8 cellular contexts compared by ENCODE assay signal in genomic region chr9:137064027-137064879, GRCh38. TPM values are rescaled to one million over a fixed set of nuclear protein-coding genes. Genes with fewer than 3 reads are reported as not detected.
DNase-seq lines count a peak whose midpoint lies in the region; ATAC-seq, FAIRE-seq and TF ChIP-seq lines count a peak whose summit lies in the region.

No MANE protein-coding gene starts in this region.

- peaks cover 20% of the 10 kb centered on the region for H4K20me1 ChIP-seq in K562 (replicated peaks; ENCODE audit: control insufficient read depth, insufficient read depth, low read length)

- peak; percentile 35 for FAIRE-seq in K562 (lab: Jason Lieb, UNC)

- no peak overlapping the region for H3K4me3 ChIP-seq in CD4-positive, CD25-positive, alpha-beta regulatory T cell (ENCODE audit: low read depth, low read length)
- H3K4me3 ChIP-seq in K562: no peak overlapping the region

- peaks cover 15% of the 10 kb centered on the region for H3K4me1 ChIP-seq in CD4-positive, CD25-positive, alpha-beta regulatory T cell (ENCODE audit: control insufficient read depth, insufficient read depth, low read length, poor library complexity, severe bottlenecking)
- H3K4me1 ChIP-seq in K562 (replicated peaks in 1 of 2; ENCODE audit: control insufficient read depth in 2 of 2, insufficient read depth in 2 of 2, low read length in 2 of 2): peaks cover 15 to 53% of the 10 kb centered on the region in 2 experiments; a peak in 4 of 5 replicates

- no peak overlapping the region for H3K27ac ChIP-seq in CD4-positive, CD25-positive, alpha-beta regulatory T cell (ENCODE audit: insufficient read depth, low read length, poor library complexity, severe bottlenecking)
- H3K27ac ChIP-seq in K562 (ENCODE audit: extremely low read depth, low read depth, low read length): no peak overlapping the region

- peaks cover 0 to 1% (median 0%) of the 10 kb centered on the region in 7 donors for H3K9me3 Mint-ChIP-seq in CD4-positive, CD25-positive, alpha-beta regulatory T cell

- CTCF ChIA-PET in K562 (lab: Yijun Ruan, JAX; ENCODE audit: low intra/inter-chr PET ratio): interaction anchor here (0.6 kb wide), 1 partner anchor 118 kb away, joined by 3 read pairs; no protein-coding TSS in a partner anchor

- TF ChIP-seq RAD21 in K562 (CRISPR knock-in tag; conservative IDR thresholded peaks at IDR 0.05 in 1 of 2, IDR thresholded peaks at IDR 0.05 in 1 of 2): peak; percentile 30 to 61; a peak in 3 of 4 replicates

- no peaks in the 10 kb centered on the region for H3K36me3 Mint-ChIP-seq in CD4-positive, CD25-positive, alpha-beta regulatory T cell

- intact Hi-C loops in K562 (cut with micrococcal nuclease): no loop called here

- H3K9ac ChIP-seq in K562 (ENCODE audit: insufficient read depth in 1 of 2, low read depth in 2 of 2, low read length in 2 of 2): no peak overlapping the region

- H3K27ac Mint-ChIP-seq in CD4-positive, CD25-positive, alpha-beta regulatory T cell: peak overlapping the region in 1 of 3 donors; percentile 88

- no peak overlapping the region for H2AFZ ChIP-seq in K562 (ENCODE audit: low read depth, low read length)

- H3K79me2 ChIP-seq in K562 (ENCODE audit: control insufficient read depth, insufficient read depth, low read length): peaks cover 20% of the 10 kb centered on the region

- peaks cover 4% of the 10 kb centered on the region for H3K27me3 Mint-ChIP-seq in CD4-positive, CD25-positive, alpha-beta regulatory T cell

- no TSS peak for BruUV-seq in K562 (replicated peaks; lab: Mats Ljungman, UMichigan)

- H3K27me3 ChIP-seq in CD4-positive, CD25-positive, alpha-beta regulatory T cell (ENCODE audit: control insufficient read depth, insufficient read depth, low read length): no peaks in the 10 kb centered on the region
- H3K27me3 ChIP-seq in K562 (ENCODE audit: control insufficient read depth in 2 of 2, insufficient read depth in 2 of 2, low read length in 2 of 2): no peaks in the 10 kb centered on the region

- H3K4me2 ChIP-seq in K562 (ENCODE audit: insufficient read depth, low read length): no peak overlapping the region

- no peaks in the 10 kb centered on the region for H3K36me3 ChIP-seq in CD4-positive, CD25-positive, alpha-beta regulatory T cell (ENCODE audit: control insufficient read depth, insufficient read depth, low read length)
- peaks cover 41% of the 10 kb centered on the region; the same call in 2 of the 3 replicates for H3K36me3 ChIP-seq in K562 (ENCODE audit: control insufficient read depth, insufficient read depth, low read length)

- H3K9me1 ChIP-seq in K562 (ENCODE audit: control insufficient read depth, insufficient read depth, low read length): peaks cover 8% of the 10 kb centered on the region

- no peak for TF ChIP-seq POLR2A in K562 (conservative IDR thresholded peaks at IDR 0.05)

- POLR2A ChIA-PET in K562 (lab: Yijun Ruan, JAX): interaction anchor here (1.1 kb wide), 1 partner anchor 9 kb away, joined by 5 read pairs; no protein-coding TSS in a partner anchor

- H3K9me3 ChIP-seq in CD4-positive, CD25-positive, alpha-beta regulatory T cell (ENCODE audit: control insufficient read depth in 2 of 2, low read length in 2 of 2): no peaks in the 10 kb centered on the region
- H3K9me3 ChIP-seq in K562 (replicated peaks; ENCODE audit: control insufficient read depth, insufficient read depth, low read depth, low read length): no peaks in the 10 kb centered on the region

- 47% methylated on average over 39 of the region's 55 CpGs for WGBS in K562 (ENCODE audit: insufficient coverage, low coverage, missing lambda C conversion rate)

- H3K4me3 Mint-ChIP-seq in CD4-positive, CD25-positive, alpha-beta regulatory T cell: no peak overlapping the region

- in situ Hi-C loops in K562 (cut with MboI): no loop called here

- H3K4me1 Mint-ChIP-seq in CD4-positive, CD25-positive, alpha-beta regulatory T cell: peaks cover 4 to 9% (median 7%) of the 10 kb centered on the region in 4 donors

- DNase-seq in CD4-positive, CD25-positive, alpha-beta regulatory T cell: peak in 2 of 3 donors; percentile 37 to 49
- peak; percentile 81 for DNase-seq in HK-2 (ENCODE audit: unreplicated experiment)
- peak; percentile 65 for DNase-seq in T-helper 9 cell
- DNase-seq in K562 (ENCODE audit: extremely low read depth in 1 of 4, low spot score in 3 of 4): peak in 3 of 4 experiments; percentile 44 to 62 (median 56)
- peak; percentile 28 for DNase-seq in iris pigment epithelial cell (ENCODE audit: low read depth)
- peak; percentile 35 for DNase-seq in stimulated activated CD4-positive, alpha-beta T cell treated with anti-CD3 and anti-CD28 coated beads, Interleukin-2, amount 100 ng/mL, for 4 hours (ENCODE audit: low read depth)

- peak; percentile 75 to 88 (median 86) for TF ChIP-seq CTCF in K562 (IDR thresholded peaks at IDR 0.05 in 2 of 3, conservative IDR thresholded peaks at IDR 0.05 in 1 of 3; ENCODE audit: insufficient read depth in 2 of 3, low read depth in 1 of 3, low read length in 3 of 3)

- no peak for ATAC-seq in CD4-positive, CD25-positive, alpha-beta regulatory T cell (ENCODE audit: low read depth in 2 of 2)
- peak; percentile 54 for ATAC-seq in K562
- ATAC-seq in HG03039 (IDR thresholded peaks at IDR 0.05; ENCODE audit: unreplicated experiment): no peak
- no peak for ATAC-seq in GM18867 (IDR thresholded peaks at IDR 0.05; ENCODE audit: unreplicated experiment)

- TF ChIP-seq EP300 in K562 (IDR thresholded peaks at IDR 0.05; ENCODE audit: low read length): no peak

RNA-seq across cellular contexts. Expression of gene SAPCD2, which starts 6.1 kb away (rescaled TPM):
- total RNA-seq in CD4-positive, CD25-positive, alpha-beta regulatory T cell: 1.2 TPM
- polyA plus RNA-seq in CD4-positive, CD25-positive, alpha-beta regulatory T cell: under 1 TPM; 0.09 to 0.62 (median 0.18) TPM
- total RNA-seq in K562 (2011; cell fraction: chromatin; rRNA removed; ENCODE audit: low replicate concordance): 12.7 and 42.0 TPM in 2 replicates
- 49.3 and 51.2 TPM in 2 replicates for total RNA-seq in K562 (2011; cell fraction: nucleolus; rRNA removed)
- 20.6 and 22.4 TPM in 2 replicates for total RNA-seq in K562 (2011; cell fraction: nucleoplasm; rRNA removed)
- total RNA-seq in K562 (2014; rRNA removed) (91.8 and 115 TPM in 2 replicates), K562 (2014; rRNA removed; fragmentation: Illumina TruSeq; extraction: Trizol) (13.1 and 15.8 TPM in 2 replicates), K562 (2015; rRNA removed; fragmentation: Illumina TruSeq; extraction: Trizol) (40.8 and 42.4 TPM in 2 replicates), K562 (2021) (72.1 and 78.8 TPM in 2 replicates)
- polyA plus RNA-seq in K562 (2011; rRNA removed) (18.8 and 24.2 TPM in 2 replicates), K562 (2014; fragmentation: Illumina TruSeq; extraction: Trizol) (18.3 and 41.2 TPM in 2 replicates), K562 (2014; fragmentation: Nextera tagmentation; extraction: Ambion mirVana) (1 to 10 TPM; 3.4 to 3.7 TPM), K562 (2014; rRNA removed) (56.5 and 67.8 TPM in 2 replicates)
- 28.2 and 80.8 TPM in 2 replicates for polyA plus RNA-seq in K562 (2011; cell fraction: cytosol; rRNA removed)
- polyA plus RNA-seq in K562 (2011; cell fraction: nucleus; rRNA removed): 42.6 and 60.8 TPM in 2 replicates
- 27.0 and 33.0 TPM in 2 replicates for polyA plus RNA-seq in K562 (2012)
- 6.7 and 11.1 TPM in 2 replicates for polyA minus RNA-seq in K562 (2011; rRNA and poly(A)+ RNA removed)
- polyA minus RNA-seq in K562 (2011; cell fraction: cytosol; rRNA and poly(A)+ RNA removed): 29.9 and 32.2 TPM in 2 replicates
- 16.6 and 17.5 TPM in 2 replicates for polyA minus RNA-seq in K562 (2011; cell fraction: nucleus; rRNA and poly(A)+ RNA removed)

RNA-seq across cellular contexts. Expression of gene ENTPD2, which starts 10.4 kb away (rescaled TPM):
- total RNA-seq in CD4-positive, CD25-positive, alpha-beta regulatory T cell: not detected
- not detected for polyA plus RNA-seq in CD4-positive, CD25-positive, alpha-beta regulatory T cell
- total RNA-seq in K562 (2011; cell fraction: chromatin; rRNA removed; ENCODE audit: low replicate concordance): 1.2 and 5.3 TPM in 2 replicates
- total RNA-seq in K562 (2011; cell fraction: nucleolus; rRNA removed): 3.3 and 4.3 TPM in 2 replicates
- 2.6 and 2.9 TPM in 2 replicates for total RNA-seq in K562 (2011; cell fraction: nucleoplasm; rRNA removed)
- total RNA-seq in K562 (2014; rRNA removed) (0.12 and 0.14 TPM in 2 replicates), K562 (2014; rRNA removed; fragmentation: Illumina TruSeq; extraction: Trizol) (not detected in 2 replicates), K562 (2015; rRNA removed; fragmentation: Illumina TruSeq; extraction: Trizol) (not detected in 2 replicates), K562 (2021) (0.60 and 0.85 TPM in 2 replicates)
- polyA plus RNA-seq in K562 (2011; rRNA removed) (0.11 and 0.51 TPM in 2 replicates), K562 (2014; fragmentation: Illumina TruSeq; extraction: Trizol) (0.17 and 0.21 TPM in 2 replicates), K562 (2014; fragmentation: Nextera tagmentation; extraction: Ambion mirVana) (under 1 TPM in 1 of 2 experiments, not detected in 1; 0.04 TPM), K562 (2014; rRNA removed) (0.22 TPM in 1 of 2 replicates, not detected in the other)
- 0.22 and 0.41 TPM in 2 replicates for polyA plus RNA-seq in K562 (2011; cell fraction: cytosol; rRNA removed)
- 4.8 and 5.7 TPM in 2 replicates for polyA plus RNA-seq in K562 (2011; cell fraction: nucleus; rRNA removed)
- polyA plus RNA-seq in K562 (2012): 0.15 and 0.23 TPM in 2 replicates
- not detected in 2 replicates for polyA minus RNA-seq in K562 (2011; rRNA and poly(A)+ RNA removed)
- polyA minus RNA-seq in K562 (2011; cell fraction: cytosol; rRNA and poly(A)+ RNA removed): 0.57 and 1.3 TPM in 2 replicates
- 0.94 and 1.2 TPM in 2 replicates for polyA minus RNA-seq in K562 (2011; cell fraction: nucleus; rRNA and poly(A)+ RNA removed)

RNA-seq across cellular contexts. Expression of gene UAP1L1, which starts 13.1 kb away (rescaled TPM):
- total RNA-seq in CD4-positive, CD25-positive, alpha-beta regulatory T cell: 14.8 TPM
- polyA plus RNA-seq in CD4-positive, CD25-positive, alpha-beta regulatory T cell: 1 to 10 TPM; 1.3 to 3.6 (median 1.7) TPM
- 10.1 and 23.7 TPM in 2 replicates for total RNA-seq in K562 (2011; cell fraction: chromatin; rRNA removed; ENCODE audit: low replicate concordance)
- total RNA-seq in K562 (2011; cell fraction: nucleolus; rRNA removed): 16.3 and 18.0 TPM in 2 replicates
- 9.3 and 10.3 TPM in 2 replicates for total RNA-seq in K562 (2011; cell fraction: nucleoplasm; rRNA removed)
- total RNA-seq in K562 (2014; rRNA removed) (3.7 and 5.1 TPM in 2 replicates), K562 (2014; rRNA removed; fragmentation: Illumina TruSeq; extraction: Trizol) (1.5 and 1.6 TPM in 2 replicates), K562 (2015; rRNA removed; fragmentation: Illumina TruSeq; extraction: Trizol) (5.1 and 5.2 TPM in 2 replicates), K562 (2021) (8.6 and 8.8 TPM in 2 replicates)
- polyA plus RNA-seq in K562 (2011; rRNA removed) (1.5 and 3.0 TPM in 2 replicates), K562 (2014; fragmentation: Illumina TruSeq; extraction: Trizol) (5.2 and 5.3 TPM in 2 replicates), K562 (2014; fragmentation: Nextera tagmentation; extraction: Ambion mirVana) (under 1 TPM; 0.20 to 0.29 TPM), K562 (2014; rRNA removed) (5.0 and 7.1 TPM in 2 replicates)
- 2.4 and 2.6 TPM in 2 replicates for polyA plus RNA-seq in K562 (2011; cell fraction: cytosol; rRNA removed)
- polyA plus RNA-seq in K562 (2011; cell fraction: nucleus; rRNA removed): 17.8 and 18.3 TPM in 2 replicates
- 6.6 and 13.1 TPM in 2 replicates for polyA plus RNA-seq in K562 (2012)
- polyA minus RNA-seq in K562 (2011; rRNA and poly(A)+ RNA removed): 0.69 and 0.74 TPM in 2 replicates
- polyA minus RNA-seq in K562 (2011; cell fraction: cytosol; rRNA and poly(A)+ RNA removed): 1.4 and 1.5 TPM in 2 replicates
- 3.0 and 4.1 TPM in 2 replicates for polyA minus RNA-seq in K562 (2011; cell fraction: nucleus; rRNA and poly(A)+ RNA removed)

RNA-seq across cellular contexts. Expression of gene NPDC1, which starts 18.3 kb away (rescaled TPM):
- total RNA-seq in CD4-positive, CD25-positive, alpha-beta regulatory T cell: 106 TPM
- polyA plus RNA-seq in CD4-positive, CD25-positive, alpha-beta regulatory T cell: 10 to 100 TPM in 2 of 4 donors, 1 to 10 TPM in 2; 4.2 to 15.3 (median 9.2) TPM
- total RNA-seq in K562 (2011; cell fraction: chromatin; rRNA removed; ENCODE audit: low replicate concordance): 1.1 and 4.2 TPM in 2 replicates
- total RNA-seq in K562 (2011; cell fraction: nucleolus; rRNA removed): 3.2 and 6.0 TPM in 2 replicates
- 1.5 and 3.6 TPM in 2 replicates for total RNA-seq in K562 (2011; cell fraction: nucleoplasm; rRNA removed)
- 0.09 and 0.90 TPM in 2 replicates for total RNA-seq in K562 (2014; rRNA removed)
- not detected in 2 replicates for total RNA-seq in K562 (2014; rRNA removed; fragmentation: Illumina TruSeq; extraction: Trizol)
- 0.22 TPM in 1 of 2 replicates, not detected in the other for total RNA-seq in K562 (2015; rRNA removed; fragmentation: Illumina TruSeq; extraction: Trizol)
- total RNA-seq in K562 (2021): 1.5 and 2.1 TPM in 2 replicates
- polyA plus RNA-seq in K562 (2011; rRNA removed): 1.3 and 3.9 TPM in 2 replicates
- polyA plus RNA-seq in K562 (2011; cell fraction: cytosol; rRNA removed): 3.5 and 4.2 TPM in 2 replicates
- polyA plus RNA-seq in K562 (2011; cell fraction: nucleus; rRNA removed): 32.5 and 34.7 TPM in 2 replicates
- polyA plus RNA-seq in K562 (2012): 0.85 and 3.1 TPM in 2 replicates
- polyA plus RNA-seq in K562 (2014; fragmentation: Illumina TruSeq; extraction: Trizol): 0.06 and 0.21 TPM in 2 replicates
- not detected for polyA plus RNA-seq in K562 (2014; fragmentation: Nextera tagmentation; extraction: Ambion mirVana)
- 0.85 and 2.4 TPM in 2 replicates for polyA plus RNA-seq in K562 (2014; rRNA removed)
- 0.14 and 0.18 TPM in 2 replicates for polyA minus RNA-seq in K562 (2011; rRNA and poly(A)+ RNA removed)
- 0.95 and 3.5 TPM in 2 replicates for polyA minus RNA-seq in K562 (2011; cell fraction: cytosol; rRNA and poly(A)+ RNA removed)
- 2.0 and 3.9 TPM in 2 replicates for polyA minus RNA-seq in K562 (2011; cell fraction: nucleus; rRNA and poly(A)+ RNA removed)

RNA-seq across cellular contexts. Expression of gene MAN1B1, which starts 22.5 kb away (rescaled TPM):
- 71.3 TPM for total RNA-seq in CD4-positive, CD25-positive, alpha-beta regulatory T cell
- 10 to 100 TPM; 42.1 to 53.5 (median 45.7) TPM for polyA plus RNA-seq in CD4-positive, CD25-positive, alpha-beta regulatory T cell
- total RNA-seq in K562 (2011; cell fraction: chromatin; rRNA removed; ENCODE audit: low replicate concordance): 158 and 355 TPM in 2 replicates
- total RNA-seq in K562 (2011; cell fraction: nucleolus; rRNA removed): 181 and 194 TPM in 2 replicates
- total RNA-seq in K562 (2011; cell fraction: nucleoplasm; rRNA removed): 119 and 136 TPM in 2 replicates
- total RNA-seq in K562 (2014; rRNA removed) (30.1 and 35.1 TPM in 2 replicates), K562 (2014; rRNA removed; fragmentation: Illumina TruSeq; extraction: Trizol) (14.4 and 14.8 TPM in 2 replicates), K562 (2015; rRNA removed; fragmentation: Illumina TruSeq; extraction: Trizol) (21.0 and 21.6 TPM in 2 replicates), K562 (2021) (33.9 and 36.6 TPM in 2 replicates)
- polyA plus RNA-seq in K562 (2011; rRNA removed) (27.3 and 40.1 TPM in 2 replicates), K562 (2014; fragmentation: Illumina TruSeq; extraction: Trizol) (23.8 and 31.3 TPM in 2 replicates), K562 (2014; fragmentation: Nextera tagmentation; extraction: Ambion mirVana) (under 1 TPM; 0.55 to 0.89 TPM), K562 (2014; rRNA removed) (29.6 and 33.6 TPM in 2 replicates)
- 33.0 and 35.1 TPM in 2 replicates for polyA plus RNA-seq in K562 (2011; cell fraction: cytosol; rRNA removed)
- 128 and 134 TPM in 2 replicates for polyA plus RNA-seq in K562 (2011; cell fraction: nucleus; rRNA removed)
- polyA plus RNA-seq in K562 (2012): 25.3 and 58.7 TPM in 2 replicates
- polyA minus RNA-seq in K562 (2011; rRNA and poly(A)+ RNA removed): 32.0 and 36.7 TPM in 2 replicates
- polyA minus RNA-seq in K562 (2011; cell fraction: cytosol; rRNA and poly(A)+ RNA removed): 17.1 and 24.8 TPM in 2 replicates
- polyA minus RNA-seq in K562 (2011; cell fraction: nucleus; rRNA and poly(A)+ RNA removed): 38.5 and 64.6 TPM in 2 replicates

Comparison
In these comparisons a context has a peak if more than half of its experiments do, and no peak if none do; other contexts are left out.
1. DNase-seq: peak in every context shown above with its lines; median percentile 81 in HK-2; 65 in T-helper 9 cell; 56 in K562; 43 in CD4-positive, CD25-positive, alpha-beta regulatory T cell; 35 in stimulated activated CD4-positive, alpha-beta T cell treated with anti-CD3 and anti-CD28 coated beads, Interleukin-2, amount 100 ng/mL, for 4 hours; 28 in iris pigment epithelial cell.